16 cellular contexts compared by ENCODE assay signal in the genomic region with DNA sequence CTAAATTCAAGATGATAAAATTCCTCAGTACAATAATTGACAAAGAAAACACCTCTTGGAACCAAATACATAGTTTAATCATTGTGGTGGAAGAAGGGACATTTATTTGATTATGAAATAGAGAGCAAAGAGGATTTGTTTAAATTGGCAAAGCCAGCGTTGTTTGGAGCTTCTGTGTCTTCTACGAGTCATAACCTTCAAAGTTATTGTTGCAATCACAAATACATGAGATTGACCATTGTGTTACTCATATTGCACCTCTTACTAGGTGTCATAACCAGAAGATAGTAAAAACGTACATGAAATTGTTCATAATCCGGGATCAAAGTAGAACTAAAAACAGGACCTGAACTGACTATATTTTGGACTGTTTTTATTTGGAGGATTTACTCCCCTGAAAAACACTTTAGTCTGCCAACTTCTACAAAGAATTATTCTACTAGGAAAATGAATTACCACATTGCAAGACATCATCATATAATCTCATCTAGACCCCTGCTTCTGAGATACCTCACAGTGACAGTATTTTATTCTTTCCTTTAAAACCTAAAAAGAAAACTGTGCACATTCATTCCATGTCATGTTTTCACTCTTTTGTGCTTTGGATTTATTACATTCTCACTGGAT.
DNase-seq lines count a peak whose midpoint lies in the region; ATAC-seq, FAIRE-seq and TF ChIP-seq lines count a peak whose summit lies in the region.
"Had no signal": no experiment of that assay in that cellular context is flagged by ENCODE, and none has a peak within 500 bp of the region (broad histone marks: within the 10 kb centered on the region; RNA-seq: fewer than 3 reads in every experiment).

No MANE protein-coding gene starts in this region.

- in situ Hi-C loops in IMR-90 (cut with MboI; ENCODE audit: low sequenced_read_pairs) = no loop called here

- no peak overlapping the region for H3K56ac ChIP-seq in IMR-90 (ENCODE audit: extremely low read depth, insufficient read depth, low read length)

- no peaks in the 10 kb centered on the region for H3K9me1 ChIP-seq in IMR-90 (ENCODE audit: insufficient read depth, low read length)

- H2AK9ac ChIP-seq in IMR-90 (replicated peaks; ENCODE audit: low read depth, low read length, poor library complexity) = no peak overlapping the region

- H3K23ac ChIP-seq in IMR-90 (ENCODE audit: low read depth, low read length) = no peak overlapping the region

- H3K79me2 ChIP-seq in osteoblast (ENCODE audit: insufficient read depth, low read length) = no peaks in the 10 kb centered on the region

- no peak for ATAC-seq in IMR-90 (ENCODE audit: low read depth)
- no peak for ATAC-seq in HG03135 (IDR thresholded peaks at IDR 0.05; ENCODE audit: unreplicated experiment)

- no peak overlapping the region for H2BK20ac ChIP-seq in IMR-90 (ENCODE audit: low read depth, low read length)

- CTCF ChIA-PET in IMR-90 (lab: Yijun Ruan, JAX) = no interaction called here

- H2AFZ ChIP-seq in IMR-90 (replicated peaks; ENCODE audit: low read length, poor library complexity) = no peak overlapping the region
- H2AFZ ChIP-seq in osteoblast (ENCODE audit: low read length) = no peak overlapping the region

- H3K4me2 ChIP-seq in IMR-90 (ENCODE audit: low read depth, low read length) = no peak overlapping the region
- peak overlapping the region; percentile 11 for H3K4me2 ChIP-seq in osteoblast (ENCODE audit: insufficient read depth, low read length)

- H3K4me1 ChIP-seq in IMR-90 (ENCODE audit: control insufficient read depth, insufficient read depth, low read length) = peaks cover 5% of the 10 kb centered on the region; the same call in 1 of the 2 replicates
- H3K4me1 ChIP-seq in osteoblast (ENCODE audit: insufficient read depth, low read length) = peaks cover 10% of the 10 kb centered on the region
- H3K4me1 ChIP-seq: Peyer's patch had no signal

- H4K20me1 ChIP-seq in IMR-90 (ENCODE audit: insufficient read depth, low read length) (no peaks in the 10 kb centered on the region), osteoblast (ENCODE audit: insufficient read depth, low read length) (no peaks in the 10 kb centered on the region)

- H3K9me3 Mint-ChIP-seq in activated CD4-positive, alpha-beta T cell treated with anti-CD3 and anti-CD28 coated beads, Interleukin-2, amount 10 ng/mL, durations not matched to agents 24 days and 14 days = peaks cover 8% of the 10 kb centered on the region
- H3K9me3 Mint-ChIP-seq: activated naive CD4-positive, alpha-beta T cell treated with anti-CD3 and anti-CD28 coated beads, Interleukin-2, amount 50 U/mL, for 24 hours; type B pancreatic cell had no signal

- intact Hi-C loops in activated CD4-positive, alpha-beta T cell treated with anti-CD3 and anti-CD28 coated beads, Interleukin-2, amount 10 ng/mL, durations not matched to agents 24 days and 14 days (cut with micrococcal nuclease) = loop anchor here (1.0 kb wide), 3 partner anchors 12 to 78 kb away; no protein-coding TSS in a partner anchor
- intact Hi-C loops in IMR-90 (cut with micrococcal nuclease) = no loop called here

- H3K79me1 ChIP-seq in IMR-90 (ENCODE audit: low read depth in 1 of 2, low read length in 2 of 2) = no peaks in the 10 kb centered on the region

- no peaks in the 10 kb centered on the region for H3K36me3 Mint-ChIP-seq in activated CD4-positive, alpha-beta T cell treated with anti-CD3 and anti-CD28 coated beads, Interleukin-2, amount 10 ng/mL, durations not matched to agents 24 days and 14 days (ENCODE audit: low read depth)
- H3K36me3 Mint-ChIP-seq: type B pancreatic cell had no signal

- POLR2A ChIA-PET in IMR-90 (lab: Charles Lee; ENCODE audit: unreplicated experiment) = no interaction called here

- no peak overlapping the region for H2BK5ac ChIP-seq in IMR-90 (ENCODE audit: low read depth, low read length, poor library complexity, severe bottlenecking)

- H3K14ac ChIP-seq in IMR-90 (replicated peaks; ENCODE audit: low read depth, low read length) = no peak overlapping the region

- H3K4ac ChIP-seq in IMR-90 (ENCODE audit: low read depth, low read length) = no peak overlapping the region

- no CpG with 5 or more reads among the region's 4 CpGs for WGBS in IMR-90 (ENCODE audit: extremely low coverage in 2 of 2, insufficient read length in 1 of 2), 2 experiments

- BruUV-seq in IMR-90 (replicated peaks; lab: Mats Ljungman, UMichigan) = no TSS peak

- DNase-seq in activated CD4-positive, alpha-beta T cell treated with anti-CD3 and anti-CD28 coated beads, Interleukin-2, amount 10 ng/mL, durations not matched to agents 24 days and 14 days = no peak
- DNase-seq in activated CD4-positive, alpha-beta T cell treated with anti-CD3 and anti-CD28 coated beads, Interleukin-2, amount 50 U/mL, for 4 hours = no peak
- DNase-seq in IMR-90 (peak; percentile 64), bronchial epithelial cell (ENCODE audit: low read depth) (peak; percentile 79), osteoblast (ENCODE audit: insufficient read length, low spot score, missing footprints) (no peak), NCI-H2029 (lab: John Stamatoyannopoulos, UW) (no peak), NCI-H146 (lab: John Stamatoyannopoulos, UW) (no peak)
- DNase-seq: activated CD4-positive, alpha-beta T cell treated with anti-CD3 and anti-CD28 coated beads for 48 hours; COR-L47; NCI-H1048; NCI-H510A; Peyer's patch; posterior cingulate gyrus had no signal

- FAIRE-seq in bronchial epithelial cell (lab: Jason Lieb, UNC) = no peak

- no peak overlapping the region for H4K8ac ChIP-seq in IMR-90 (ENCODE audit: low read depth in 2 of 2, low read length in 2 of 2)

- no peak for TF ChIP-seq RAD21 in IMR-90 (IDR thresholded peaks at IDR 0.05; ENCODE audit: low read length)

- H3K36me3 ChIP-seq in IMR-90 (ENCODE audit: control insufficient read depth, insufficient read depth, low read length) (no peaks in the 10 kb centered on the region), bronchial epithelial cell (ENCODE audit: control insufficient read depth, insufficient read depth, low read length) (no peaks in the 10 kb centered on the region), osteoblast (ENCODE audit: insufficient read depth, low read length) (no peaks in the 10 kb centered on the region)
- H3K36me3 ChIP-seq: Peyer's patch had no signal

- H3K9me3 ChIP-seq in IMR-90 (ENCODE audit: control insufficient read depth, insufficient read depth, low read length) = no peaks in the 10 kb centered on the region
- H3K9me3 ChIP-seq in osteoblast (ENCODE audit: low read depth, low read length) = no peaks in the 10 kb centered on the region
- H3K9me3 ChIP-seq: Peyer's patch had no signal

- H3K27me3 ChIP-seq in IMR-90 (ENCODE audit: control insufficient read depth, insufficient read depth, low read length) (no peaks in the 10 kb centered on the region), bronchial epithelial cell (ENCODE audit: control insufficient read depth, insufficient read depth, low read length) (no peaks in the 10 kb centered on the region), osteoblast (ENCODE audit: insufficient read depth, low read length) (no peaks in the 10 kb centered on the region)
- H3K27me3 ChIP-seq: Peyer's patch had no signal

- H3K9ac ChIP-seq in IMR-90 (ENCODE audit: low read depth, low read length) = no peak overlapping the region

- no peaks in the 10 kb centered on the region for H3K27me3 Mint-ChIP-seq in activated CD4-positive, alpha-beta T cell treated with anti-CD3 and anti-CD28 coated beads, Interleukin-2, amount 10 ng/mL, durations not matched to agents 24 days and 14 days
- H3K27me3 Mint-ChIP-seq: activated naive CD4-positive, alpha-beta T cell treated with anti-CD3 and anti-CD28 coated beads, Interleukin-2, amount 50 U/mL, for 24 hours; type B pancreatic cell had no signal

- no peak overlapping the region for H3K18ac ChIP-seq in IMR-90 (ENCODE audit: low read depth, low read length)

- no peak overlapping the region for H2AK5ac ChIP-seq in IMR-90 (ENCODE audit: low read depth, low read length)

- TF ChIP-seq POLR2A in IMR-90 (IDR thresholded peaks at IDR 0.05; ENCODE audit: low read depth, low read length) = no peak

- no peak overlapping the region for H4K91ac ChIP-seq in IMR-90 (ENCODE audit: insufficient read depth, low read depth, low read length)

- TF ChIP-seq CTCF in IMR-90 (conservative IDR thresholded peaks at IDR 0.05; ENCODE audit: low read depth, low read length) (no peak), bronchial epithelial cell (IDR thresholded peaks at IDR 0.05; ENCODE audit: insufficient read depth, low read length, severe bottlenecking) (no peak), osteoblast (IDR thresholded peaks at IDR 0.05; ENCODE audit: extremely low read depth, low read depth, low read length) (no peak)

- peak overlapping the region; percentile 57 for H3K27ac Mint-ChIP-seq in activated CD4-positive, alpha-beta T cell treated with anti-CD3 and anti-CD28 coated beads, Interleukin-2, amount 10 ng/mL, durations not matched to agents 24 days and 14 days
- H3K27ac Mint-ChIP-seq: activated naive CD4-positive, alpha-beta T cell treated with anti-CD3 and anti-CD28 coated beads, Interleukin-2, amount 50 U/mL, for 24 hours; type B pancreatic cell had no signal

- no peak overlapping the region for H2BK15ac ChIP-seq in IMR-90 (ENCODE audit: low read depth, low read length)

- no peak overlapping the region for H3K4me3 ChIP-seq in IMR-90 (ENCODE audit: insufficient read depth, low read depth, low read length)
- no peak overlapping the region for H3K4me3 ChIP-seq in bronchial epithelial cell (ENCODE audit: low read depth, low read length)
- H3K4me3 ChIP-seq in osteoblast (ENCODE audit: insufficient read depth, low read length) = no peak overlapping the region
- H3K4me3 ChIP-seq: Peyer's patch had no signal

- peak overlapping the region; percentile 4 for H3K4me3 Mint-ChIP-seq in activated CD4-positive, alpha-beta T cell treated with anti-CD3 and anti-CD28 coated beads, Interleukin-2, amount 10 ng/mL, durations not matched to agents 24 days and 14 days
- H3K4me3 Mint-ChIP-seq: activated naive CD4-positive, alpha-beta T cell treated with anti-CD3 and anti-CD28 coated beads, Interleukin-2, amount 50 U/mL, for 24 hours; type B pancreatic cell had no signal

- H3K4me1 Mint-ChIP-seq in activated CD4-positive, alpha-beta T cell treated with anti-CD3 and anti-CD28 coated beads, Interleukin-2, amount 10 ng/mL, durations not matched to agents 24 days and 14 days = peaks cover 31% of the 10 kb centered on the region
- H3K4me1 Mint-ChIP-seq: activated naive CD4-positive, alpha-beta T cell treated with anti-CD3 and anti-CD28 coated beads, Interleukin-2, amount 50 U/mL, for 24 hours had no signal

- dilution Hi-C loops in IMR-90 (cut with HindIII; ENCODE audit: low sequenced_read_pairs, unreplicated experiment) = no loop called here

- H3K27ac ChIP-seq in IMR-90 (ENCODE audit: insufficient read depth, low read length) (no peak overlapping the region), osteoblast (ENCODE audit: low read depth, low read length) (no peak overlapping the region)
- H3K27ac ChIP-seq: Peyer's patch had no signal

- H4K5ac ChIP-seq in IMR-90 (ENCODE audit: low read depth, low read length) = no peak overlapping the region

- no peak overlapping the region for H2BK120ac ChIP-seq in IMR-90 (ENCODE audit: low read depth, low read length)

TF ChIP-seq in IMR-90, 13 proteins besides CTCF, POLR2A, EP300 and RAD21:
- no peak for TF ChIP-seq MAFK (IDR thresholded peaks at IDR 0.05; ENCODE audit: low read depth, low read length)
- peak; percentile 77 for TF ChIP-seq CEBPB (IDR thresholded peaks at IDR 0.05; ENCODE audit: low read depth, low read length)

Comparison
In these comparisons a context has a peak if more than half of its experiments do, and no peak if none do; other contexts are left out.
1. DNase-seq: peak in IMR-90 (single experiment) and bronchial epithelial cell (single experiment); none in activated CD4-positive, alpha-beta T cell treated with anti-CD3 and anti-CD28 coated beads, Interleukin-2, amount 10 ng/mL, durations not matched to agents 24 days and 14 days (single experiment), activated CD4-positive, alpha-beta T cell treated with anti-CD3 and anti-CD28 coated beads, Interleukin-2, amount 50 U/mL, for 4 hours (0 of 2), osteoblast (single experiment), NCI-H2029 (single experiment) and NCI-H146 (single experiment).